ENCODE assay signal across 9 cellular contexts in the genomic region with DNA sequence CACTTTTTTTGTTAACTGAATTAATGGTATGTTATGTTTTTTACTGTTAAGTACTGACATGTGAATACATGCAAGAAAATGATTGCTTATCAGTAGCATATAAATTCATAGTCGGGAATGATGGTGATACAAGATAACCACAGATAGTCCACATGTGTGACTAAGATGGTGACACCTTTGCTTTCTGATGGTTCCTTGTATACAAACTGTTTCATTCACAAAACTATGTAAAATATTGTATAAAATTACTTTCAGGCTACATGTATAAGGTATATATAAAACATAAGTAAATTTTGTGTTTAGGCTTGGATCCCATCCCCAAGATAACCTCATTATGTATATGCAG.
"Had no signal": no experiment of that assay in that cellular context is flagged by ENCODE, and none has a peak within 500 bp of the region (broad histone marks: within the 10 kb centered on the region; RNA-seq: fewer than 3 reads in every experiment).

No MANE protein-coding gene starts in this region.

- DNase-seq: GM23248, GOT3, H7, H9, HFFc6 had no signal

- ATAC-seq: GM23338, HCT116 had no signal

- H2AFZ ChIP-seq: GM23248, GM23338 had no signal

- H3K9me3 ChIP-seq: HAP-1 had no signal

- H3K27ac ChIP-seq: GM23248 had no signal

- H3K9ac ChIP-seq: GM23248 had no signal

- H3K4me2 ChIP-seq: GM23338 had no signal

- H3K4me3 ChIP-seq: GM23248, GM23338, HAP-1 had no signal

- FAIRE-seq: H1 had no signal
